In the genomic region with DNA sequence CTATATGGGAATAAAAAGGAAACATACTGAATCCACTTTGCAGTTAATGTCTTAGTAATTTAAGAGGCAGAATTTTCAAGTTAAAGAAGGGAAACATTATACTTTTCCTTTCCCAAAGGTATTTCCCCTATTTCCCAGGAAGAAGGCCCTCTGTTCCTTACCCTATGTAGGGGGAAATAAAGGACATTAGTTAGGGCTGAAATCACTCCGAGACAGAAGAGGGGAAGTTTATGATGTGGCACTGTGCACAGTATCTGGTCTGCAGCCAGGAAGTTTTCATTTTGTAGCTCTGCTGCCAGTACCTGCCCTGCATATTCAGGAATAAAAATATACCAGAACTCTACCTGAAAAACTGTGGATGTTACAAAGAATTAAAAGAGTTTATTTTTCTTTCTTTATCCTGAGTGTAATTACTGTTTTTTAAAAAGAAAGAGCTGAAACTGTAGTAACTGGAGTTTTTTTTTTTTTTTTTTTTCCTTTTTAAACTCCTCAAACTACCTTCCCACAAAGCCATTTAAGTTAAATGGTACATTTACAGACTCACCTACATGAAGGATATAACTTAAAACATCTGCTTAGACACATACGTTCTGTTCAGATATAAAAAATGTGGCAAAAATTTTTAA, we compare ENCODE assay signal across 10 cellular contexts. TPM values are rescaled to one million over a fixed set of nuclear protein-coding genes. Genes with fewer than 3 reads are reported as not detected.
DNase-seq lines count a peak whose midpoint lies in the region; ATAC-seq and TF ChIP-seq lines count a peak whose summit lies in the region.
"Had no signal": no experiment of that assay in that cellular context is flagged by ENCODE, and none has a peak within 500 bp of the region (broad histone marks: within the 10 kb centered on the region; RNA-seq: fewer than 3 reads in every experiment).

No MANE protein-coding gene starts in this region.

- H3K4me1 Mint-ChIP-seq in MCF 10A (ENCODE audit: insufficient read depth, unreplicated experiment) = no peaks in the 10 kb centered on the region

- no peak for TF ChIP-seq POLR2A in spleen (IDR thresholded peaks at IDR 0.05)

- POLR2A ChIA-PET in MCF 10A (lab: Yijun Ruan, JAX) = no interaction called here

- intact Hi-C loops in spleen (cut with DNase I; ENCODE audit: low total_unique reads) (no loop called here), MCF 10A (cut with micrococcal nuclease) (loop anchor here (5.0 kb wide), 1 partner anchor 857 kb away; no protein-coding TSS in a partner anchor)

- no peaks in the 10 kb centered on the region for H3K36me3 Mint-ChIP-seq in MCF 10A (ENCODE audit: insufficient read depth, unreplicated experiment)

- no peaks in the 10 kb centered on the region for H3K27me3 ChIP-seq in brain microvascular endothelial cell (replicated peaks)
- no peaks in the 10 kb centered on the region for H3K27me3 ChIP-seq in spleen (replicated peaks in 1 of 7)

- H3K4me3 ChIP-seq in brain microvascular endothelial cell (ENCODE audit: low read depth, low read length) (no peak overlapping the region), spleen (peak overlapping the region in 3 of 8 donors; percentile 9 to 47 (median 22))
- H3K4me3 ChIP-seq: lung had no signal

- DNase-seq in brain microvascular endothelial cell (peak; percentile 47), spleen (no peak), SW 1271 (lab: John Stamatoyannopoulos, UW) (no peak), mucosa of gallbladder (ENCODE audit: low spot score) (no peak), MCF 10A (ENCODE audit: unreplicated experiment) (no peak), mesenteric fat pad (ENCODE audit: low spot score) (no peak)
- DNase-seq: amygdala had no signal

- no peak overlapping the region for H3K4me3 Mint-ChIP-seq in MCF 10A (ENCODE audit: unreplicated experiment)

- H3K9me3 ChIP-seq in spleen = no peaks in the 10 kb centered on the region

- peak overlapping the region; percentile 83 for H3K27ac ChIP-seq in brain microvascular endothelial cell
- peak overlapping the region in 6 of 8 donors; percentile 2 to 58 (median 42) for H3K27ac ChIP-seq in spleen

- peaks cover 59% of the 10 kb centered on the region for H3K27me3 Mint-ChIP-seq in MCF 10A (ENCODE audit: insufficient read depth, unreplicated experiment)

- TF ChIP-seq CTCF in brain microvascular endothelial cell (IDR thresholded peaks at IDR 0.05; ENCODE audit: low read depth, low read length, missing control alignments) (no peak), spleen (IDR thresholded peaks at IDR 0.05 in 8 of 11, conservative IDR thresholded peaks at IDR 0.05 in 3 of 11) (no peak), MCF 10A (IDR thresholded peaks at IDR 0.05; ENCODE audit: unreplicated experiment) (no peak)

- CTCF ChIA-PET in MCF 10A (lab: Yijun Ruan, JAX) = interaction anchor here (0.6 kb wide), 2 partner anchors 11 to 836 kb away, joined by 4 read pairs; no protein-coding TSS in a partner anchor

- no peaks in the 10 kb centered on the region for H3K9me3 Mint-ChIP-seq in MCF 10A (ENCODE audit: unreplicated experiment)

- in situ Hi-C loops in brain microvascular endothelial cell (cut with HindIII; ENCODE audit: low pct_ligation_motif_present, low sequenced_read_pairs) = no loop called here

- peak; percentile 67 for ATAC-seq in GM19463 (IDR thresholded peaks at IDR 0.05; ENCODE audit: unreplicated experiment)
- peak; percentile 57 for ATAC-seq in HG03558 (IDR thresholded peaks at IDR 0.05; ENCODE audit: extremely low read depth, unreplicated experiment)

- no TSS peak for BruUV-seq in MCF 10A (replicated peaks; lab: Mats Ljungman, UMichigan)

- H3K36me3 ChIP-seq in brain microvascular endothelial cell (replicated peaks) (no peaks in the 10 kb centered on the region), spleen (no peaks in the 10 kb centered on the region)

- peaks cover 33 to 98% (median 65%) of the 10 kb centered on the region in 6 donors for H3K4me1 ChIP-seq in spleen

- 28 to 42% (median 38%) methylated on average over 2 of the region's 2 CpGs for WGBS in spleen, 5 donors

- H3K27ac Mint-ChIP-seq in MCF 10A (ENCODE audit: low read depth, unreplicated experiment) = no peak overlapping the region

RNA-seq across cellular contexts. Expression of a gene that starts 7.3 kb away (rescaled TPM):
- total RNA-seq in spleen (100 to 1,000 TPM in 6 of 7 donors, 10 to 100 TPM in 1; 94.4 to 153 (median 129) TPM), mucosa of gallbladder (56.9 TPM), MCF 10A (2022) (0.05 and 0.07 TPM in 2 replicates), mesenteric fat pad (62.2 TPM)
- 10 to 100 TPM; 19.3 to 24.6 (median 24.3) TPM for polyA plus RNA-seq in spleen

Comparison
In these comparisons a context has a peak if more than half of its experiments do, and no peak if none do; other contexts are left out.
1. RNA of a gene that starts 7.3 kb away (total RNA-seq): 94.4 to 153 TPM in spleen, 62.2 TPM in mesenteric fat pad (single experiment) and 56.9 TPM in mucosa of gallbladder (single experiment); 0.05 to 0.07 TPM in MCF 10A; every median in the first group is over 10 times any median in the second.